ENCODE assay signal across 27 cellular contexts in genomic region chr2:121110924-121111323, GRCh38.
"Had no signal": no experiment of that assay in that cellular context is flagged by ENCODE, and none has a peak within 500 bp of the region (broad histone marks: within the 10 kb centered on the region; RNA-seq: fewer than 3 reads in every experiment).

No MANE protein-coding gene starts in this region.

- DNase-seq: stimulated activated CD4-positive, alpha-beta T cell treated with anti-CD3 and anti-CD28 coated beads, Interleukin-2, amount 100 ng/mL, for 48 hours; stimulated activated CD4-positive, alpha-beta T cell treated with anti-CD3 and anti-CD28 coated beads, Interleukin-4, amount 100 ng/mL, for 1 hour; stimulated activated CD4-positive, alpha-beta T cell treated with anti-CD3 and anti-CD28 coated beads, Interleukin-4, amount 100 ng/mL, for 24 hours; stimulated activated CD4-positive, alpha-beta T cell treated with anti-CD3 and anti-CD28 coated beads, Interleukin-4, amount 100 ng/mL, for 4 hours; stimulated activated CD8-positive, alpha-beta memory T cell treated with anti-CD3 and anti-CD28 coated beads, Interleukin-4, amount 100 ng/mL, for 48 hours; stimulated activated naive B cell treated with anti-CD40 and anti-IgM and Interleukin-4, amounts not matched to agents 10 μg/mL and 1 μg/mL and 100 μg/mL, for 72 hours; stimulated activated naive CD4-positive, alpha-beta T cell; stimulated activated naive CD4-positive, alpha-beta T cell treated with Interleukin-2 at 50 U/mL for 16 hours; stimulated activated naive CD8-positive, alpha-beta T cell treated with anti-CD3 and anti-CD28 coated beads, Interleukin-15, amount 100 ng/mL, for 72 hours; stimulated activated naive CD8-positive, alpha-beta T cell treated with anti-CD3 and anti-CD28 coated beads, Interleukin-15, Interleukin-2, amounts not matched to agents 100 U/mL and 50 U/mL, for 24 hours; stomach; substantia nigra; testis; thyroid gland; tibial artery; transverse colon; trophoblast cell; upper lobe of left lung; upper lobe of right lung; uterus had no signal

- H3K4me1 ChIP-seq: stomach, suprapubic skin, testis, thyroid gland, tibial artery, tibial nerve, transverse colon, upper lobe of left lung, upper lobe of right lung, uterus, vagina had no signal

- FAIRE-seq: urothelium cell line had no signal

- H3K4me3 ChIP-seq: stomach, suprapubic skin, testis, thoracic aorta, thyroid gland, tibial artery, tibial nerve, transverse colon, upper lobe of left lung, upper lobe of right lung, uterus, vagina had no signal

- H3K36me3 ChIP-seq: stomach, suprapubic skin, thoracic aorta, thyroid gland, tibial artery, tibial nerve, transverse colon, upper lobe of left lung, upper lobe of right lung, uterus, vagina had no signal

- H3K27me3 ChIP-seq: stomach, suprapubic skin, testis, thyroid gland, tibial nerve, transverse colon, upper lobe of left lung, upper lobe of right lung, uterus, vagina had no signal

- ATAC-seq: stimulated activated effector memory CD8-positive, alpha-beta T cell treated with anti-CD3 and anti-CD28 coated beads, Interleukin-12 subunit alpha, Interleukin-12 subunit beta, amount 100 ng/mL, for 72 hours; stimulated activated memory B cell treated with anti-CD40 and anti-IgM and Interleukin-4, amounts not matched to agents 10 μg/mL and 1 μg/mL and 100 μg/mL, for 72 hours; stimulated activated naive B cell treated with anti-CD40 and anti-IgM and Interleukin-4, amounts not matched to agents 10 μg/mL and 1 μg/mL and 100 μg/mL, for 72 hours; stimulated activated naive CD8-positive, alpha-beta T cell treated with anti-CD3 and anti-CD28 coated beads, Interleukin-15, amount 100 ng/mL, for 72 hours; stimulated activated naive CD8-positive, alpha-beta T cell treated with anti-CD3 and anti-CD28 coated beads, Interleukin-15, Interleukin-2, amounts not matched to agents 100 U/mL and 50 U/mL, for 24 hours; upper lobe of right lung had no signal

- H3K27ac ChIP-seq: stomach, suprapubic skin, testis, thoracic aorta, thyroid gland, tibial artery, tibial nerve, transverse colon, upper lobe of left lung, upper lobe of right lung, uterus, vagina had no signal

- H3K9me3 ChIP-seq: stomach, testis, thoracic aorta, thyroid gland, tibial artery, transverse colon, upper lobe of left lung, upper lobe of right lung, uterus, vagina had no signal
